ENCODE assay signal across 29 cellular contexts in the genomic region with DNA sequence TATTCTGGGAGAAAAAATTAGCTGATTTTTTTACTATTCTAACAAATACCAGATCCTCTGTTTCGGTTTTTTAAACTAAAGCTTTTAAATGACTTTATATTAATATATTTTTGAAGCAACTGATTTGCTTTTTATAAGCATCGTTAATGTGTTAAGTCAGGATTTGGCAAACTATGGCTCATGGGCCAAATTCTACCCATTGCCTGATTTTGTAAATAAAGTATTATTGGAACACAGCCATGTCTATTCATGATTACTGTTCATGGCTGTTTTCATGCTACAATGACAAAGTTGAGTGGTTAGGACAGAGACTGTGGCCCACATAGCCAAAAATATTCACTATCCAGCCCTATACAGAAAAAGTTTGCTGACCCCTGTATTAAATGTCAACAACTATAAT.
"Had no signal": no experiment of that assay in that cellular context is flagged by ENCODE, and none has a peak within 500 bp of the region (broad histone marks: within the 10 kb centered on the region; RNA-seq: fewer than 3 reads in every experiment).

No MANE protein-coding gene starts in this region.

- H3K27ac Mint-ChIP-seq: nephron had no signal

- H3K4me3 ChIP-seq: esophagus muscularis mucosa, gastroesophageal sphincter, heart left ventricle, hepatocyte, prostate gland, right atrium auricular region, smooth muscle cell, suprapubic skin, transverse colon, upper lobe of right lung, uterus had no signal

- H3K27me3 Mint-ChIP-seq: naive thymus-derived CD4-positive, alpha-beta T cell; stimulated activated naive CD8-positive, alpha-beta T cell treated with anti-CD3 and anti-CD28 coated beads, Interleukin-15, amount 100 ng/mL, for 72 hours had no signal

- H3K27me3 ChIP-seq: esophagus muscularis mucosa, foreskin keratinocyte, gastroesophageal sphincter, heart left ventricle, hepatocyte, right atrium auricular region, suprapubic skin, transverse colon, upper lobe of right lung, uterus had no signal

- H3K4me2 ChIP-seq: hepatocyte, smooth muscle cell had no signal

- H3K4me3 Mint-ChIP-seq: mesothelial cell of epicardium; naive thymus-derived CD4-positive, alpha-beta T cell; nephron; stimulated activated naive CD8-positive, alpha-beta T cell treated with anti-CD3 and anti-CD28 coated beads, Interleukin-15, amount 100 ng/mL, for 72 hours had no signal

- H3K36me3 ChIP-seq: esophagus muscularis mucosa, gastroesophageal sphincter, heart left ventricle, prostate gland, right atrium auricular region, suprapubic skin, upper lobe of right lung, uterus had no signal

- FAIRE-seq: endothelial cell of umbilical vein, kidney had no signal

- DNase-seq: dermis blood vessel endothelial cell; effector memory CD4-positive, alpha-beta T cell; foreskin keratinocyte; heart left ventricle; kidney; mesenchymal stem cell; naive thymus-derived CD4-positive, alpha-beta T cell; nucleus accumbens; stimulated activated CD4-positive, alpha-beta T cell treated with anti-CD3 and anti-CD28 coated beads, Interleukin-12 subunit alpha, Interleukin-12 subunit beta, amount 100 ng/mL, for 4 hours; stimulated activated CD4-positive, alpha-beta T cell treated with anti-CD3 and anti-CD28 coated beads, Interleukin-1b, Interleukin-23, amount 100 ng/mL, for 48 hours; stimulated activated CD4-positive, alpha-beta T cell treated with anti-CD3 and anti-CD28 coated beads, Interleukin-4, amount 100 ng/mL, for 1 hour; stimulated activated CD8-positive, alpha-beta memory T cell treated with anti-CD3 and anti-CD28 coated beads, Interleukin-4, amount 100 ng/mL, for 48 hours; stimulated activated naive CD4-positive, alpha-beta T cell; stimulated activated naive CD8-positive, alpha-beta T cell treated with anti-CD3 and anti-CD28 coated beads, Interleukin-15, amount 100 ng/mL, for 72 hours; transverse colon; upper lobe of right lung; uterus had no signal

- ATAC-seq: foreskin keratinocyte; gastroesophageal sphincter; left lobe of liver; naive thymus-derived CD4-positive, alpha-beta T cell; sciatic nerve; stimulated activated naive CD8-positive, alpha-beta T cell treated with anti-CD3 and anti-CD28 coated beads, Interleukin-15, amount 100 ng/mL, for 72 hours; upper lobe of right lung had no signal

- H3K9me3 ChIP-seq: esophagus muscularis mucosa, gastroesophageal sphincter, prostate gland, uterus had no signal

- H3K27ac ChIP-seq: esophagus muscularis mucosa, foreskin keratinocyte, gastroesophageal sphincter, heart left ventricle, hepatocyte, prostate gland, right atrium auricular region, suprapubic skin, transverse colon, upper lobe of right lung, uterus had no signal

- H3K4me1 ChIP-seq: gastroesophageal sphincter, prostate gland, suprapubic skin, upper lobe of right lung, uterus had no signal

- H2AFZ ChIP-seq: hepatocyte had no signal
